Comparison of ENCODE assay signal across 8 cellular contexts in the genomic region with DNA sequence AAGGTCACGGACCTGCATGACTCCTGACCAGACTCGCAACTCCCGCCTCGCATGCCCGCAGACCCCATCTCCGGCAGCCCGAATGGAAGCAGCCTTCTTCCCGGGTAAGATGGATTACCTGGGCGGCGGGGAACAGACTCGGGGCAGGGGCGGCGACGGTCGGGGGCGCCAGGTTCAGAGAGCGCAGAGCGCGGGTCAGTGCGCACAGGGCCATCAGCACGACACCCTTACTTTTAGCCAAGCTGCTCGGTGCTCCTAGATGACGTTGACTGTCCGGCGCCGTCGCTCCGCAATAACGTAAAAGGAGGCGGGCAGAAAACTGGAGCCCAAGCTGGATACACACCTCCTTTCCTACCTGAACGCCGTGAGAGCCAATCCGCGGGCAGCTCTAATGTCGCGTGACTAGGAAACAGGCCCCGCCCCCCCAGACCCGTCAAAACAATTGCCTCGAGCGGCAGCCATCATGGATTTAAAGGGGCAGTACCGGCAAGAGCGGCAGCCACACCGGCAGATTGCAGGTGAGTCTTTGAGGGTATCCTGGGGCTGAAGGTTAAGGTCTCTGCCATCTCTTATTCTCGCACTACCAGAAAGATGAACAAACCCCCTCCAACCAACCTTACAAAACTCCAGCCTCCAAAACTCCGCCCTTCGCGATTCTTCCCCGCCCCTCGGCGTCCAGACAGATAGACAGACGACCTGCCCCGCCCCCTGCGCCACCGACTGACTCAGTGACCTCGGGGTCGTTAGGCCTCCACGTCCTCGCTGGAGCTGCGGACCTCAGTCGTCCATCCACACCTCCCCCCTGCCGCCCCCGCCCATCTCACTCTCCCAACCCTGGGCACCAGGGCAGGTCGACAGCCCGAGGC. TPM values are rescaled to one million over a fixed set of nuclear protein-coding genes. Genes with fewer than 3 reads are reported as not detected.
DNase-seq lines count a peak whose midpoint lies in the region; ATAC-seq and TF ChIP-seq lines count a peak whose summit lies in the region.

A gene (plus strand): TSS at position 464 of the 866 bp plus-strand sequence. CDS start 1,705 bp downstream, outside the sequence.
A gene (minus strand): TSS at position 267 of the 866 bp plus-strand sequence. CDS start 53 bp downstream, at position 214.

- ATAC-seq in RWPE2 (ENCODE audit: low read depth), result peak; percentile 89
- peak; percentile 97 for ATAC-seq in natural killer cell treated with Interleukin-12 subunit alpha and Interleukin-12 subunit beta and Interleukin-15 and Interleukin-18, amount 100 ng/mL, for 72 hours
- ATAC-seq in stimulated activated naive CD8-positive, alpha-beta T cell treated with anti-CD3 and anti-CD28 coated beads, Interleukin-15, Interleukin-2, amounts not matched to agents 100 U/mL and 50 U/mL, for 24 hours, result peak; percentile 96

- no peaks in the 10 kb centered on the region for H3K27me3 ChIP-seq in RWPE2 (ENCODE audit: insufficient read depth, poor library complexity, severe bottlenecking)

- H3K4me3 Mint-ChIP-seq in natural killer cell treated with Interleukin-12 subunit alpha and Interleukin-12 subunit beta and Interleukin-15 and Interleukin-18, amount 100 ng/mL, for 72 hours, result peak within 1 kb of the TSS; percentile 86

- DNase-seq in EH (ENCODE audit: low read depth) (peak; percentile 99), H4 (ENCODE audit: low spot score) (peak; percentile 99), LoVo (ENCODE audit: low spot score) (peak; percentile 99), RWPE2 (ENCODE audit: low spot score) (peak; percentile 98), fibroblast of pulmonary artery (ENCODE audit: low read depth) (peak; percentile 99)
- DNase-seq in activated effector memory CD4-positive, alpha-beta T cell treated with Interleukin-2 at 50 U/mL for 16 hours, result peak; percentile 96
- DNase-seq in natural killer cell treated with Interleukin-12 subunit alpha and Interleukin-12 subunit beta and Interleukin-15 and Interleukin-18, amount 100 ng/mL, for 72 hours (ENCODE audit: low spot score), result peak; percentile 96
- peak; percentile 95 for DNase-seq in stimulated activated naive CD8-positive, alpha-beta T cell treated with anti-CD3 and anti-CD28 coated beads, Interleukin-15, Interleukin-2, amounts not matched to agents 100 U/mL and 50 U/mL, for 24 hours

- no peaks in the 10 kb centered on the region for H3K9me3 Mint-ChIP-seq in natural killer cell treated with Interleukin-12 subunit alpha and Interleukin-12 subunit beta and Interleukin-15 and Interleukin-18, amount 100 ng/mL, for 72 hours

- no peak for TF ChIP-seq CTCF in RWPE2 (IDR thresholded peaks at IDR 0.05; ENCODE audit: poor library complexity, severe bottlenecking)
- no peak for TF ChIP-seq CTCF in fibroblast of pulmonary artery (IDR thresholded peaks at IDR 0.05; ENCODE audit: low read length, missing control alignments)

- peak within 1 kb of the TSS; percentile 83 to 92 for H3K27ac Mint-ChIP-seq in natural killer cell treated with Interleukin-12 subunit alpha and Interleukin-12 subunit beta and Interleukin-15 and Interleukin-18, amount 100 ng/mL, for 72 hours

- no peaks in the 10 kb centered on the region for H3K36me3 Mint-ChIP-seq in natural killer cell treated with Interleukin-12 subunit alpha and Interleukin-12 subunit beta and Interleukin-15 and Interleukin-18, amount 100 ng/mL, for 72 hours

- peak within 1 kb of the TSS; percentile 60 for H3K27ac ChIP-seq in RWPE2 (ENCODE audit: poor library complexity, severe bottlenecking)

- H3K4me1 Mint-ChIP-seq in natural killer cell treated with Interleukin-12 subunit alpha and Interleukin-12 subunit beta and Interleukin-15 and Interleukin-18, amount 100 ng/mL, for 72 hours (ENCODE audit: low read depth in 2 of 2), result peaks cover 29 to 30% of the 10 kb centered on the region in 2 donors

- no peaks in the 10 kb centered on the region for H3K9me3 ChIP-seq in RWPE2 (ENCODE audit: severe bottlenecking)

- H3K27me3 Mint-ChIP-seq in natural killer cell treated with Interleukin-12 subunit alpha and Interleukin-12 subunit beta and Interleukin-15 and Interleukin-18, amount 100 ng/mL, for 72 hours, result no peaks in the 10 kb centered on the region

- no peaks in the 10 kb centered on the region for H3K4me1 ChIP-seq in RWPE2 (ENCODE audit: insufficient read depth, poor library complexity, severe bottlenecking)

- peak within 1 kb of the TSS; percentile 65 for H3K4me3 ChIP-seq in RWPE2 (ENCODE audit: severe bottlenecking)
- H3K4me3 ChIP-seq in fibroblast of pulmonary artery (replicated peaks; ENCODE audit: low read depth, low read length), result peak within 1 kb of the TSS; percentile 99

- H3K36me3 ChIP-seq in RWPE2 (ENCODE audit: low read depth), result peaks cover 28% of the 10 kb centered on the region

RNA-seq across cellular contexts. Expression of the first gene that starts in this region (rescaled TPM):
- 11.6 and 21.7 TPM in 2 replicates for total RNA-seq in H4 (2014; rRNA removed; shearing (Covaris generic))
- total RNA-seq in natural killer cell treated with Interleukin-12 subunit alpha and Interleukin-12 subunit beta and Interleukin-15 and Interleukin-18, amount 100 ng/mL, for 72 hours, result 10 to 100 TPM; 12.3 to 13.0 TPM

RNA-seq across cellular contexts. Expression of the second gene that starts in this region (rescaled TPM):
- 53.7 and 63.2 TPM in 2 replicates for total RNA-seq in H4 (2014; rRNA removed; shearing (Covaris generic))
- 10 to 100 TPM; 41.7 to 59.6 TPM for total RNA-seq in natural killer cell treated with Interleukin-12 subunit alpha and Interleukin-12 subunit beta and Interleukin-15 and Interleukin-18, amount 100 ng/mL, for 72 hours

Comparison
In these comparisons a context has a peak if more than half of its experiments do, and no peak if none do; other contexts are left out.
1. Peak in every context shown above with its lines: DNase-seq, ATAC-seq, H3K4me3 ChIP-seq and H3K27ac ChIP-seq.